In genomic region chr15:78178056-78178455, GRCh38 we compare ENCODE assay signal across 15 cellular contexts. TPM values are rescaled to one million over a fixed set of nuclear protein-coding genes. Genes with fewer than 3 reads are reported as not detected.
"Had no signal": no experiment of that assay in that cellular context is flagged by ENCODE, and none has a peak within 500 bp of the region (broad histone marks: within the 10 kb centered on the region; RNA-seq: fewer than 3 reads in every experiment).

No MANE protein-coding gene starts in this region.

- H3K27me3 ChIP-seq: adrenal gland, body of pancreas, dorsolateral prefrontal cortex had no signal

- DNase-seq: activated CD4-positive, CD25-positive, alpha-beta regulatory T cell; activated CD4-positive, CD25-positive, alpha-beta regulatory T cell treated with anti-CD3 and anti-CD28 coated beads, Interleukin-2, amount 50 U/mL, for 72 hours; aorta; cerebellar nuclear complex; effector memory CD4-positive, alpha-beta T cell had no signal

- H3K4me1 ChIP-seq: body of pancreas had no signal

- H3K9me3 ChIP-seq: adrenal gland, body of pancreas had no signal

- H3K36me3 ChIP-seq: adrenal gland had no signal

- H3K27ac ChIP-seq: adrenal gland, body of pancreas, coronary artery had no signal

- FAIRE-seq: frontal cortex had no signal

- H3K4me3 ChIP-seq: adrenal gland, body of pancreas, coronary artery had no signal

RNA-seq across cellular contexts. Expression of gene ACSBG1, which starts 56.3 kb away (rescaled TPM):
- total RNA-seq: activated CD4-positive, alpha-beta T cell treated with anti-CD3 and anti-CD28 coated beads, Interleukin-2, amount 10 ng/mL, durations not matched to agents 24 days and 14 days; activated CD8-positive, alpha-beta memory T cell treated with anti-CD3 and anti-CD28 coated beads for 36 hours; activated naive CD4-positive, alpha-beta T cell treated with anti-CD3 and anti-CD28 coated beads for 36 hours; aorta; body of pancreas; esophagus mucosa; T-helper 1 cell treated with Interleukin-12 subunit alpha and Interleukin-12 subunit beta and Interleukin-4 antibody, amounts not matched to agents 30 ng/mL and 1 ng/mL, for 36 hours had no signal
